Comparison of ENCODE assay signal across 13 cellular contexts in the genomic region with DNA sequence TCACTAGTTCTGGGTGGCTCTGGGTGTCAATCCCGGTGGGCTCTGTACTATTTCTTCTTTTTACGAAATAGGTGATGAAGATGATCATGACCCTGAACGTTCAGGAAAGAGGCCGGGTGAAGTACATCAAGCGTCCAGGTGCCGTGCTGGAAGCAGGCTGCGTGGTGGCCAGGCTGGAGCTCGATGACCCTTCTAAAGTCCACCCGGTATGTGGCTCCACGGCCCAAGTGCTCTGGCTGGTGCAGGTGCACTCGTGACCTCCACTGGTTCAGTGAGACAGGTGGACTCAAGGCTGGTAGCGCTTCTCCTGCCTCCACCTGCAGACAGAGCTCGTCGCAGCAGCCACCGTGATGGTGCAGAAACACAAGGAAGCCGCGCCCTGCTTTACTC.
A peak's percentile ranks its signal among the peaks of the same experiment; 100 is the strongest.
DNase-seq lines count a peak whose midpoint lies in the region; ATAC-seq and TF ChIP-seq lines count a peak whose summit lies in the region.
"Had no signal": no experiment of that assay in that cellular context is flagged by ENCODE, and none has a peak within 500 bp of the region (broad histone marks: within the 10 kb centered on the region; RNA-seq: fewer than 3 reads in every experiment).

No MANE protein-coding gene starts in this region.

- H3K9me3 Mint-ChIP-seq in CD4-positive, CD25-positive, alpha-beta regulatory T cell: no peaks in the 10 kb centered on the region
- H3K9me3 Mint-ChIP-seq in GM23338 (no peaks in the 10 kb centered on the region; the same call in 2 of the 3 replicates), nephron progenitor cell (no peaks in the 10 kb centered on the region)

- no peak for DNase-seq in CD4-positive, CD25-positive, alpha-beta regulatory T cell
- DNase-seq in GM23338 (ENCODE audit: low spot score) (no peak), nephron progenitor cell (no peak), NCI-H2171 (lab: John Stamatoyannopoulos, UW) (no peak), Ammon's horn (ENCODE audit: low spot score) (no peak), OCI-LY7 (ENCODE audit: low spot score) (no peak)
- DNase-seq: BE2C, Calu3, DMS 273 treated with DMSO at 0.1 percent for 48 hours had no signal

- H3K4me2 ChIP-seq in GM23338 (no peak overlapping the region), OCI-LY7 (ENCODE audit: low read length) (no peak overlapping the region)

- no peaks in the 10 kb centered on the region for H3K27me3 Mint-ChIP-seq in CD4-positive, CD25-positive, alpha-beta regulatory T cell
- H3K27me3 Mint-ChIP-seq in GM23338 (ENCODE audit: insufficient read depth, low read depth, poor library complexity) (peaks cover 7% of the 10 kb centered on the region), nephron progenitor cell (ENCODE audit: low read depth, poor library complexity) (peaks cover 3% of the 10 kb centered on the region)

- no peaks in the 10 kb centered on the region for H3K27me3 ChIP-seq in CD4-positive, CD25-positive, alpha-beta regulatory T cell (ENCODE audit: control insufficient read depth, insufficient read depth, low read length)
- H3K27me3 ChIP-seq in GM23338 (ENCODE audit: insufficient read depth): no peaks in the 10 kb centered on the region
- no peaks in the 10 kb centered on the region for H3K27me3 ChIP-seq in ectodermal cell (ENCODE audit: control insufficient read depth, insufficient read depth, low read length, poor library complexity, severe bottlenecking)
- H3K27me3 ChIP-seq: BE2C had no signal

- BruUV-seq in OCI-LY7 (replicated peaks; lab: Mats Ljungman, UMichigan): no TSS peak

- peak overlapping the region in 2 of 3 donors; percentile 10 to 59 for H3K27ac Mint-ChIP-seq in CD4-positive, CD25-positive, alpha-beta regulatory T cell
- H3K27ac Mint-ChIP-seq in GM23338: peak overlapping the region; percentile 24; the same call in 1 of the 2 replicates
- peak overlapping the region; percentile 14 for H3K27ac Mint-ChIP-seq in nephron progenitor cell

- H4K20me1 ChIP-seq in GM23338 (replicated peaks; ENCODE audit: insufficient read depth): no peaks in the 10 kb centered on the region
- H4K20me1 ChIP-seq in OCI-LY7 (ENCODE audit: insufficient read depth, low read length): no peaks in the 10 kb centered on the region

- no peak overlapping the region for H2AFZ ChIP-seq in GM23338
- no peak overlapping the region for H2AFZ ChIP-seq in OCI-LY7 (ENCODE audit: low read length)

- H3K27ac ChIP-seq in CD4-positive, CD25-positive, alpha-beta regulatory T cell (ENCODE audit: insufficient read depth, low read length, poor library complexity, severe bottlenecking): no peak overlapping the region
- H3K27ac ChIP-seq in GM23338 (ENCODE audit: low read depth) (no peak overlapping the region), ectodermal cell (ENCODE audit: insufficient read depth, low read depth, low read length, poor library complexity, severe bottlenecking) (peak overlapping the region; percentile 16), OCI-LY7 (ENCODE audit: low read depth, low read length, poor library complexity, severe bottlenecking) (no peak overlapping the region)

- H3K4me1 ChIP-seq in CD4-positive, CD25-positive, alpha-beta regulatory T cell (ENCODE audit: control insufficient read depth, insufficient read depth, low read length, poor library complexity, severe bottlenecking): no peaks in the 10 kb centered on the region
- no peaks in the 10 kb centered on the region for H3K4me1 ChIP-seq in GM23338 (ENCODE audit: insufficient read depth)
- no peaks in the 10 kb centered on the region for H3K4me1 ChIP-seq in ectodermal cell (ENCODE audit: control insufficient read depth, insufficient read depth, low read length)
- H3K4me1 ChIP-seq in OCI-LY7 (ENCODE audit: insufficient read depth, low read length, poor library complexity, severe bottlenecking): no peaks in the 10 kb centered on the region
- H3K4me1 ChIP-seq: BE2C had no signal

- H3K79me2 ChIP-seq in GM23338 (replicated peaks; ENCODE audit: insufficient read depth): no peaks in the 10 kb centered on the region
- H3K79me2 ChIP-seq in OCI-LY7 (ENCODE audit: insufficient read depth, low read depth, low read length): no peaks in the 10 kb centered on the region

- H3K9me3 ChIP-seq in CD4-positive, CD25-positive, alpha-beta regulatory T cell (ENCODE audit: control insufficient read depth in 2 of 2, low read length in 2 of 2): no peaks in the 10 kb centered on the region
- no peaks in the 10 kb centered on the region for H3K9me3 ChIP-seq in ectodermal cell (ENCODE audit: control insufficient read depth, low read length)
- no peaks in the 10 kb centered on the region for H3K9me3 ChIP-seq in OCI-LY7 (ENCODE audit: low read length)
- H3K9me3 ChIP-seq: BE2C had no signal

- H3K9me2 ChIP-seq in GM23338 (ENCODE audit: insufficient read depth): no peaks in the 10 kb centered on the region
- no peaks in the 10 kb centered on the region for H3K9me2 ChIP-seq in OCI-LY7 (ENCODE audit: insufficient read depth, low read length)

- intact Hi-C loops in OCI-LY7 (cut with micrococcal nuclease; ENCODE audit: unreplicated experiment): no loop called here

- no peaks in the 10 kb centered on the region for H3F3A ChIP-seq in GM23338 (replicated peaks; ENCODE audit: low read depth)

- POLR2A ChIA-PET in OCI-LY7 (lab: Charles Lee): interaction anchor here (0.6 kb wide), 1 partner anchor 100 kb away, joined by 3 read pairs; no protein-coding TSS in a partner anchor

- no peak overlapping the region for H3K4me3 ChIP-seq in CD4-positive, CD25-positive, alpha-beta regulatory T cell (ENCODE audit: low read depth, low read length)
- H3K4me3 ChIP-seq in GM23338 (no peak overlapping the region), ectodermal cell (ENCODE audit: insufficient read depth, low read depth, low read length) (no peak overlapping the region), OCI-LY7 (ENCODE audit: low read depth, low read length, poor library complexity, severe bottlenecking) (no peak overlapping the region)

- no peak for ATAC-seq in CD4-positive, CD25-positive, alpha-beta regulatory T cell (ENCODE audit: low read depth in 2 of 2)
- ATAC-seq in GM23338: no peak
- ATAC-seq in GM19397 (IDR thresholded peaks at IDR 0.05; ENCODE audit: unreplicated experiment): no peak
- ATAC-seq: HCT116 had no signal

- no peaks in the 10 kb centered on the region for H3K4me1 Mint-ChIP-seq in CD4-positive, CD25-positive, alpha-beta regulatory T cell
- H3K4me1 Mint-ChIP-seq in GM23338: no peaks in the 10 kb centered on the region
- peaks cover 12% of the 10 kb centered on the region for H3K4me1 Mint-ChIP-seq in nephron progenitor cell
- H3K4me1 Mint-ChIP-seq: CD14-positive monocyte had no signal

- H3K36me3 ChIP-seq in CD4-positive, CD25-positive, alpha-beta regulatory T cell (ENCODE audit: control insufficient read depth, insufficient read depth, low read length): peaks cover 16% of the 10 kb centered on the region
- H3K36me3 ChIP-seq in GM23338 (ENCODE audit: insufficient read depth) (no peaks in the 10 kb centered on the region), ectodermal cell (ENCODE audit: control insufficient read depth, insufficient read depth, low read length) (no peaks in the 10 kb centered on the region), OCI-LY7 (ENCODE audit: insufficient read depth, low read length) (peaks cover 11% of the 10 kb centered on the region; the same call in 1 of the 2 replicates)
- H3K36me3 ChIP-seq: BE2C had no signal

- WGBS in ectodermal cell, 2 experiments: 95% methylated on average over 17 of the region's 17 CpGs

- TF ChIP-seq CTCF in GM23338 (conservative IDR thresholded peaks at IDR 0.05; ENCODE audit: low read depth in 2 of 2): no peak
- TF ChIP-seq CTCF in nephron progenitor cell (IDR thresholded peaks at IDR 0.05): no peak
- TF ChIP-seq CTCF in OCI-LY7 (conservative IDR thresholded peaks at IDR 0.05; ENCODE audit: low read length): no peak

- H3K36me3 Mint-ChIP-seq in CD4-positive, CD25-positive, alpha-beta regulatory T cell: peaks cover 33% of the 10 kb centered on the region
- H3K36me3 Mint-ChIP-seq in GM23338 (ENCODE audit: low read depth) (peaks cover 27% of the 10 kb centered on the region), nephron progenitor cell (ENCODE audit: low read depth) (peaks cover 42% of the 10 kb centered on the region)

- CTCF ChIA-PET in OCI-LY7 (lab: Charles Lee; ENCODE audit: unreplicated experiment): no interaction called here

- no peak overlapping the region for H3K4me3 Mint-ChIP-seq in CD4-positive, CD25-positive, alpha-beta regulatory T cell
- H3K4me3 Mint-ChIP-seq in GM23338 (no peak overlapping the region), nephron progenitor cell (no peak overlapping the region)
- H3K4me3 Mint-ChIP-seq: CD14-positive monocyte had no signal

TF ChIP-seq in GM23338, 12 proteins besides CTCF, POLR2A, EP300 and RAD21 (continues in another document):
- no peak for TF ChIP-seq STAT1 (IDR thresholded peaks at IDR 0.05; ENCODE audit: unreplicated experiment)
- no peak for TF ChIP-seq JUNB (IDR thresholded peaks at IDR 0.05; ENCODE audit: unreplicated experiment)
- no peak for TF ChIP-seq EZH2phosphoT487 (IDR thresholded peaks at IDR 0.05; ENCODE audit: unreplicated experiment)
- TF ChIP-seq CREB1 (CRISPR knock-in tag; IDR thresholded peaks at IDR 0.05; ENCODE audit: low read depth): no peak
